Comparison of ENCODE assay signal across 1 cellular context in the genomic region with DNA sequence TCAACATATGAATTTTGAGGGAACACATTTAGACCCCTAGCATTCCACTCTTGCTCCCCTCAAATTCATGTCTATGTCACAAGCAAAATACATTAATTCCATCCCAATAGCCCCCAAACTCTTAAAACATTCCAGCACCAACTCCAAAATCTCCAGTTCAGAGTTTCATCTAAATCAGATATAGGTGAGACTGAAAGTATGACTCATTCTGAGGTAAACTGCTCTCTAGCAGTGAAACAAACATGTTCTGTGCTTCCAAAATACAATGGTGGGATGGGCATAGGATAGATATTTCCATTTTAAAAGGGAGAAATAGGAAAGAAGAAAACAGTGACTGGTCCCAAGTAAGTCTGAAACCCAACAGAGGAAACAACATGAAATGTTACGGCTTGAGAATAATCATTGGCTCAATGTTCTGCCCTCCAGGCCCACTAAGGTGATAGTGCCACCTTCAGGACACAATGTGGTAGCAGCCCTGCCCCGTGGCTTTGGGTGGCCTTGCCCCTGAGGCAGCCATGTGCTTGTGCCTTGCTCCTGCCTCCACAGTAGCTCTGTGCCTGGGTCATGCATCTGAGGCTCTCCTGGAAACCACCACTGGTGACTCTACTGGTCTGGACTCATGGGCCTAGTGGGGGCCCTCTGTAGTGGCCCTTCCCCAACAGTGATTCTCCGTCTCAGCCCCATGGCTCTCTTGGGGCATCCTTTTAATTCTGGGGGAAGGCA.
TF ChIP-seq lines count a peak whose summit lies in the region.

No MANE protein-coding gene starts in this region.

TF ChIP-seq in HepG2, 621 proteins besides CTCF, POLR2A, EP300 and RAD21 (continued from another document):
- peak; percentile 62 for TF ChIP-seq TEAD3 (CRISPR knock-in tag; optimal IDR thresholded peaks at IDR 0.05; ENCODE audit: borderline replicate concordance)
- TF ChIP-seq, protein P1, sequence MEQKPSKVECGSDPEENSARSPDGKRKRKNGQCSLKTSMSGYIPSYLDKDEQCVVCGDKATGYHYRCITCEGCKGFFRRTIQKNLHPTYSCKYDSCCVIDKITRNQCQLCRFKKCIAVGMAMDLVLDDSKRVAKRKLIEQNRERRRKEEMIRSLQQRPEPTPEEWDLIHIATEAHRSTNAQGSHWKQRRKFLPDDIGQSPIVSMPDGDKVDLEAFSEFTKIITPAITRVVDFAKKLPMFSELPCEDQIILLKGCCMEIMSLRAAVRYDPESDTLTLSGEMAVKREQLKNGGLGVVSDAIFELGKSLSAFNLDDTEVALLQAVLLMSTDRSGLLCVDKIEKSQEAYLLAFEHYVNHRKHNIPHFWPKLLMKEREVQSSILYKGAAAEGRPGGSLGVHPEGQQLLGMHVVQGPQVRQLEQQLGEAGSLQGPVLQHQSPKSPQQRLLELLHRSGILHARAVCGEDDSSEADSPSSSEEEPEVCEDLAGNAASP (CRISPR knock-in tag; IDR thresholded peaks at IDR 0.05; ENCODE audit: borderline replicate concordance), result no peak
- no peak for TF ChIP-seq ZNF619 (CRISPR knock-in tag; IDR thresholded peaks at IDR 0.05)
- TF ChIP-seq, protein P2, sequence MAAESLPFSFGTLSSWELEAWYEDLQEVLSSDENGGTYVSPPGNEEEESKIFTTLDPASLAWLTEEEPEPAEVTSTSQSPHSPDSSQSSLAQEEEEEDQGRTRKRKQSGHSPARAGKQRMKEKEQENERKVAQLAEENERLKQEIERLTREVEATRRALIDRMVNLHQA (CRISPR knock-in tag; IDR thresholded peaks at IDR 0.05), result no peak
- no peak for TF ChIP-seq STAT5B (CRISPR knock-in tag; IDR thresholded peaks at IDR 0.05)
- TF ChIP-seq, protein P3, sequence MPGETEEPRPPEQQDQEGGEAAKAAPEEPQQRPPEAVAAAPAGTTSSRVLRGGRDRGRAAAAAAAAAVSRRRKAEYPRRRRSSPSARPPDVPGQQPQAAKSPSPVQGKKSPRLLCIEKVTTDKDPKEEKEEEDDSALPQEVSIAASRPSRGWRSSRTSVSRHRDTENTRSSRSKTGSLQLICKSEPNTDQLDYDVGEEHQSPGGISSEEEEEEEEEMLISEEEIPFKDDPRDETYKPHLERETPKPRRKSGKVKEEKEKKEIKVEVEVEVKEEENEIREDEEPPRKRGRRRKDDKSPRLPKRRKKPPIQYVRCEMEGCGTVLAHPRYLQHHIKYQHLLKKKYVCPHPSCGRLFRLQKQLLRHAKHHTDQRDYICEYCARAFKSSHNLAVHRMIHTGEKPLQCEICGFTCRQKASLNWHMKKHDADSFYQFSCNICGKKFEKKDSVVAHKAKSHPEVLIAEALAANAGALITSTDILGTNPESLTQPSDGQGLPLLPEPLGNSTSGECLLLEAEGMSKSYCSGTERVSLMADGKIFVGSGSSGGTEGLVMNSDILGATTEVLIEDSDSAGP (CRISPR knock-in tag; IDR thresholded peaks at IDR 0.05; ENCODE audit: borderline replicate concordance), result 0 out of 2 replicates have a peak, but pooled peaks have one; percentile 21
- peak; percentile 54 for TF ChIP-seq RBM22 (optimal IDR thresholded peaks at IDR 0.05; ENCODE audit: low read length)
- no peak for TF ChIP-seq ZNF501 (CRISPR knock-in tag; IDR thresholded peaks at IDR 0.05)
- TF ChIP-seq STAG1 (CRISPR knock-in tag; IDR thresholded peaks at IDR 0.05), result peak; percentile 57
- peak; percentile 40; the same call in 1 of the 2 replicates for TF ChIP-seq SMC3 (IDR thresholded peaks at IDR 0.05; ENCODE audit: low read length)
- no peak for TF ChIP-seq YEATS2 (CRISPR knock-in tag; IDR thresholded peaks at IDR 0.05; ENCODE audit: borderline replicate concordance)
